ENCODE assay signal across 14 cellular contexts in the genomic region with DNA sequence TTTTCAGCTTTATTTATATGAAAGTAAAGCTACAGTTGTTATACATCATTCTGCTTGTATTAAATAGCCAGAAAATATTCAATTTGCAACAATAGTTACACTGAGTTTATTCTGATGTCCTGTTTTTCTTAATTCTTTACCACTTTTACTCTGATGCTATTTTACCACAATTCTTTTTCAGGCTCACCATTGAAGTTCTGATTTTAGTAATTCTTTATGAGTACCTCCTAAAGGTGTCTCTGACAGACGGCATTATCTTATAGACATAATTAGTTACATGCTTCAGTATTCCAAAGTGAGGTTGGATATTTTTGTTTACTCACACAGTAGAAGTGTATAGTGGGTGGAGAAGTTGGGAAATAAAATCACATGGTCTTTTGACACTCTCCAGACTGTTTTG.
DNase-seq lines count a peak whose midpoint lies in the region; ATAC-seq and TF ChIP-seq lines count a peak whose summit lies in the region.
"Had no signal": no experiment of that assay in that cellular context is flagged by ENCODE, and none has a peak within 500 bp of the region (broad histone marks: within the 10 kb centered on the region; RNA-seq: fewer than 3 reads in every experiment).

No MANE protein-coding gene starts in this region.

- no peak for TF ChIP-seq CTCF in hepatocyte (IDR thresholded peaks at IDR 0.05; ENCODE audit: poor library complexity)

- H3K79me2 ChIP-seq in hepatocyte: no peaks in the 10 kb centered on the region

- DNase-seq in amniotic epithelial cell (ENCODE audit: low read depth): peak; percentile 71
- DNase-seq in hepatocyte (ENCODE audit: low spot score): peak; percentile 7
- no peak for DNase-seq in OCI-M2 (lab: John Stamatoyannopoulos, UW; ENCODE audit: unreplicated experiment)
- DNase-seq in DMS79 (lab: John Stamatoyannopoulos, UW): no peak
- no peak for DNase-seq in RKO (ENCODE audit: low spot score)
- DNase-seq in COLO829 (ENCODE audit: low spot score): no peak
- DNase-seq: 8988T; AML-193; CD8-positive, alpha-beta memory T cell; DMS53; GM23248 had no signal

- WGBS in hepatocyte (ENCODE audit: low lambda C conversion rate, missing lambda C conversion rate): 70% methylated on average over 1 of the region's 1 CpG

- no peaks in the 10 kb centered on the region for H3K9me2 ChIP-seq in hepatocyte (replicated peaks; ENCODE audit: insufficient read depth)

- no peaks in the 10 kb centered on the region for H3K4me1 ChIP-seq in hepatocyte (ENCODE audit: insufficient read depth)
- H3K4me1 ChIP-seq: BLaER1 had no signal

- no peak overlapping the region for H2AFZ ChIP-seq in hepatocyte
- H2AFZ ChIP-seq: GM23248 had no signal

- no peak overlapping the region for H3K4me2 ChIP-seq in hepatocyte
- H3K4me2 ChIP-seq: BLaER1 had no signal

- H3K27me3 ChIP-seq in hepatocyte: no peaks in the 10 kb centered on the region
- H3K27me3 ChIP-seq: BLaER1 had no signal

- H3K9me3 ChIP-seq in hepatocyte (ENCODE audit: low read depth): no peaks in the 10 kb centered on the region
- H3K9me3 ChIP-seq: BLaER1 had no signal

- no peak overlapping the region for H3K27ac ChIP-seq in hepatocyte
- H3K27ac ChIP-seq: BLaER1, GM23248 had no signal

- ATAC-seq in GM18519 (IDR thresholded peaks at IDR 0.05; ENCODE audit: low FRiP score, unreplicated experiment) (peak; percentile 22), HG02885 (IDR thresholded peaks at IDR 0.05; ENCODE audit: poor library complexity, unreplicated experiment) (peak; percentile 52)

- H4K20me1 ChIP-seq in hepatocyte (ENCODE audit: insufficient read depth, poor library complexity, severe bottlenecking): no peaks in the 10 kb centered on the region
- H4K20me1 ChIP-seq: BLaER1 had no signal

- no peak overlapping the region for H3K4me3 ChIP-seq in hepatocyte
- H3K4me3 ChIP-seq: BLaER1, GM23248 had no signal

- H3K36me3 ChIP-seq in hepatocyte (replicated peaks; ENCODE audit: insufficient read depth, low read depth): no peaks in the 10 kb centered on the region
- H3K36me3 ChIP-seq: BLaER1 had no signal

Comparison
In these comparisons a context has a peak if more than half of its experiments do, and no peak if none do; other contexts are left out.
1. DNase-seq: peak in amniotic epithelial cell (single experiment) and hepatocyte (single experiment); none in OCI-M2 (single experiment), DMS79 (single experiment), RKO (single experiment) and COLO829 (single experiment).